In the genomic region with DNA sequence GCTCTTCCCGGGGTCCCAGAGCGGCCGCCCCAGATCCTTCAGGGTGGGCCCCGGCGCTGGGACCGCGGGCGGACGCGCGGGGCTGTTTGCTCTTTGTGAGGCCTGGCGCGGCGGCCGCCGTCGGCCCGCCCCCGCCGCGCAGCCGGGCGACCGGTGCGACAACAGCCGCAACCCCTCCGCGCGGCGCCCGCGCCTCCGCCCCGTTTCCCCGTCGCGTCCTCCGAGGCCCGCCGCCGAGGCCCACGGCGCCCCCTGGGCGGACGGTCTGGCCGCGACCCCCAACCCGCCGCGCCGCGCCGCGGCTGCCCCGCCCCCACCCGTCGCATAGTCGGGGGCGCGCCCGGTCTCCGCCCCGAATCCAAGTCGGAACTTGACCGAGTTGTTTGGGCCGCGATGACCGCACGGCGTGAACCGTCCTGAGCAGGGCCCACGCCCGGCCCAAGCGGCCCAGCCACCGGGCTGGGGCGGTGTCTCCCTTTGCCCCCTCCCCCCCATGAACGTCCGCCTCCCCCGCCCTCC, we compare ENCODE assay signal across 8 cellular contexts. TPM values are rescaled to one million over a fixed set of nuclear protein-coding genes. Genes with fewer than 3 reads are reported as not detected.
DNase-seq lines count a peak whose midpoint lies in the region; ATAC-seq and TF ChIP-seq lines count a peak whose summit lies in the region.

No MANE protein-coding gene starts in this region.

- peak overlapping the region; percentile 70 for H3K4me3 ChIP-seq in cardiac muscle cell
- H3K4me3 ChIP-seq in retinal pigment epithelial cell (ENCODE audit: low read length): peak overlapping the region; percentile 77

- H3K36me3 ChIP-seq in cardiac muscle cell: peaks cover 4% of the 10 kb centered on the region

- H3K27ac Mint-ChIP-seq in activated T-cell treated with anti-CD3 and anti-CD28 coated beads, Interleukin-2, amount 50 U/mL, for 72 hours: no peak overlapping the region

- ATAC-seq in HG03108 (IDR thresholded peaks at IDR 0.05; ENCODE audit: unreplicated experiment): peak; percentile 1
- peak; percentile 1 to 2 for ATAC-seq in activated T-cell treated with anti-CD3 and anti-CD28 coated beads, Interleukin-2, amount 50 U/mL, for 72 hours (replicated peaks in 1 of 2)

- peaks cover 63% of the 10 kb centered on the region for H3K4me1 Mint-ChIP-seq in activated T-cell treated with anti-CD3 and anti-CD28 coated beads, Interleukin-2, amount 50 U/mL, for 72 hours (ENCODE audit: low read depth)

- H3K9me3 ChIP-seq in cardiac muscle cell (ENCODE audit: low read depth): no peaks in the 10 kb centered on the region

- H3K9me3 Mint-ChIP-seq in activated T-cell treated with anti-CD3 and anti-CD28 coated beads, Interleukin-2, amount 50 U/mL, for 72 hours: no peaks in the 10 kb centered on the region

- H3K36me3 Mint-ChIP-seq in activated T-cell treated with anti-CD3 and anti-CD28 coated beads, Interleukin-2, amount 50 U/mL, for 72 hours (ENCODE audit: insufficient read depth in 2 of 2): peaks cover 0 to 8% of the 10 kb centered on the region in 2 donors

- H3K27me3 ChIP-seq in cardiac muscle cell: no peaks in the 10 kb centered on the region

- H3K4me3 Mint-ChIP-seq in activated T-cell treated with anti-CD3 and anti-CD28 coated beads, Interleukin-2, amount 50 U/mL, for 72 hours: peak overlapping the region; percentile 85 to 94

- no peaks in the 10 kb centered on the region for H3K27me3 Mint-ChIP-seq in activated T-cell treated with anti-CD3 and anti-CD28 coated beads, Interleukin-2, amount 50 U/mL, for 72 hours (ENCODE audit: low read depth)

- DNase-seq in DMS53 (lab: John Stamatoyannopoulos, UW) (peak; percentile 73), DMS53 treated with DMSO at 0.1 percent for 48 hours (lab: John Stamatoyannopoulos, UW; ENCODE audit: unreplicated experiment) (no peak), cardiac muscle cell (ENCODE audit: low read depth in 1 of 2, low spot score in 1 of 2) (peak in 1 of 2 donors; percentile 59), retinal pigment epithelial cell (ENCODE audit: low read depth) (no peak), NCI-H1694 (lab: John Stamatoyannopoulos, UW) (no peak), DMS114 treated with DMSO at 0.1 percent for 48 hours (lab: John Stamatoyannopoulos, UW; ENCODE audit: unreplicated experiment) (no peak)
- peak; percentile 44 to 54 for DNase-seq in activated T-cell treated with anti-CD3 and anti-CD28 coated beads, Interleukin-2, amount 50 U/mL, for 72 hours

- peaks cover 39% of the 10 kb centered on the region for H3K4me1 ChIP-seq in cardiac muscle cell (ENCODE audit: low read depth)

- H3K27ac ChIP-seq in cardiac muscle cell: peak overlapping the region; percentile 99

- TF ChIP-seq CTCF in cardiac muscle cell (IDR thresholded peaks at IDR 0.05; ENCODE audit: low read depth, low read length): no peak
- no peak for TF ChIP-seq CTCF in retinal pigment epithelial cell (conservative IDR thresholded peaks at IDR 0.05; ENCODE audit: low read depth, low read length)

RNA-seq across cellular contexts. Expression of a gene that starts 0.4 kb away (rescaled TPM):
- total RNA-seq in activated T-cell treated with anti-CD3 and anti-CD28 coated beads, Interleukin-2, amount 50 U/mL, for 72 hours: 10 to 100 TPM; 93.3 to 94.3 TPM
- 65.5 and 85.5 TPM in 2 replicates for total RNA-seq in cardiac muscle cell
- polyA plus RNA-seq in cardiac muscle cell: 134 and 159 TPM in 2 replicates

Comparison
In these comparisons a context has a peak if more than half of its experiments do, and no peak if none do; other contexts are left out.
1. DNase-seq: peak in DMS53 (single experiment) and activated T-cell treated with anti-CD3 and anti-CD28 coated beads, Interleukin-2, amount 50 U/mL, for 72 hours (2 of 2); none in DMS53 treated with DMSO at 0.1 percent for 48 hours (single experiment), retinal pigment epithelial cell (single experiment), NCI-H1694 (single experiment) and DMS114 treated with DMSO at 0.1 percent for 48 hours (single experiment).